Comparison of ENCODE assay signal across 8 cellular contexts in the genomic region with DNA sequence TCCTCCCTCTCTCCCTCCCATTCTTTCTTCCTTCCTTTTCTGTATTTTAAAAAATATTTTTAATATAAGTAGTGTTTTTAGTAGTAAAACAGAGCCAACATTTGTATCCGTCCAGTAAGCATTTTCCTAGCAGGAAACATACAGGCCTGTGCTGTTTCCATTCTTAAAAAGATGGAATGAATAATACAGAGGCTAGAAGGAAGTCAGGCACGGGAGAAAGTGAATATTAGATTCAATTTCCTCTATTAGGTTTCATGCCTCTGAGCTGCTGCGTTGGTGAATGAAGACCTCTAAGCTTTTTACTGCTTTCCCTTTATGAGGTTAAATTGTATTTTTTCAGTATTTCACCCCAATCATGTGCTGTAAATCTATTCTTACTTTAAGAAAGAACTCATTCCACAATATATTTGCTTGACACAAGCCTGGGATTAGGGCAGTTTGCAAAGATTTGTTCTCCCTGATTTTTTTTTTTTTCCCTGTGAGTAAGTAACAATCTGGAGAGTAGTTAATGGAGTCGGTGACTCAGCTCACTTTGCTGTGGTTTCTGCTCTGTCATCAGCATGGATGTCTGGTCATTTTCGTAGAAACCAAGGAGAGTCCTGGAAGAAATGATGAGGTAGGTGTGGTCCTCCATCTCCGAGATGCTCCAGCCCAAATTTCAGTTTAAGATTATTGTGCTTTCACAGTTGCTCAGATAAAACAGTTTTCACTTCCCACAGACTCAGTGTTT.
DNase-seq lines count a peak whose midpoint lies in the region; ATAC-seq and TF ChIP-seq lines count a peak whose summit lies in the region.

No MANE protein-coding gene starts in this region.

- H3K36me3 ChIP-seq in RWPE2 (ENCODE audit: low read depth) (no peaks in the 10 kb centered on the region), SJCRH30 (no peaks in the 10 kb centered on the region)

- H3K4me1 ChIP-seq in RWPE2 (ENCODE audit: insufficient read depth, poor library complexity, severe bottlenecking) (peaks cover 10% of the 10 kb centered on the region), SJCRH30 (no peaks in the 10 kb centered on the region)

- H3K27me3 ChIP-seq in RWPE2 (ENCODE audit: insufficient read depth, poor library complexity, severe bottlenecking) (no peaks in the 10 kb centered on the region), SJCRH30 (no peaks in the 10 kb centered on the region)

- H3K4me3 ChIP-seq in RWPE2 (ENCODE audit: severe bottlenecking) = no peak overlapping the region
- H3K4me3 ChIP-seq in fibroblast of the aortic adventitia (ENCODE audit: low read depth, low read length) = no peak overlapping the region
- H3K4me3 ChIP-seq in SJCRH30 = no peak overlapping the region

- TF ChIP-seq CTCF in RWPE2 (IDR thresholded peaks at IDR 0.05; ENCODE audit: poor library complexity, severe bottlenecking) (no peak), fibroblast of the aortic adventitia (IDR thresholded peaks at IDR 0.05; ENCODE audit: insufficient read depth, low read length) (no peak)

- ATAC-seq in RWPE2 (ENCODE audit: low read depth) (peak; percentile 95), GM18909 (IDR thresholded peaks at IDR 0.05; ENCODE audit: poor library complexity, unreplicated experiment) (no peak), HG03432 (IDR thresholded peaks at IDR 0.05; ENCODE audit: unreplicated experiment) (no peak)

- DNase-seq in GM03348 (ENCODE audit: low spot score) (peak; percentile 89), RWPE2 (ENCODE audit: low spot score) (no peak), fibroblast of the aortic adventitia (ENCODE audit: low read depth) (peak; percentile 96), renal cortical epithelial cell (ENCODE audit: low read depth) (peak; percentile 95), T-helper 9 cell (no peak), SJCRH30 (no peak)

- H3K27ac ChIP-seq in RWPE2 (ENCODE audit: poor library complexity, severe bottlenecking) (peak overlapping the region; percentile 60), SJCRH30 (no peak overlapping the region)

- H3K9me3 ChIP-seq in RWPE2 (ENCODE audit: severe bottlenecking) (no peaks in the 10 kb centered on the region), SJCRH30 (replicated peaks) (no peaks in the 10 kb centered on the region)

Comparison
In these comparisons a context has a peak if more than half of its experiments do, and no peak if none do; other contexts are left out.
1. DNase-seq: peak in GM03348 (single experiment), fibroblast of the aortic adventitia (single experiment) and renal cortical epithelial cell (single experiment); none in RWPE2 (single experiment), T-helper 9 cell (single experiment) and SJCRH30 (0 of 2).